Comparison of ENCODE assay signal across 14 cellular contexts in genomic region chr12:5586201-5586600, GRCh38.
DNase-seq lines count a peak whose midpoint lies in the region; ATAC-seq, FAIRE-seq and TF ChIP-seq lines count a peak whose summit lies in the region.
"Had no signal": no experiment of that assay in that cellular context is flagged by ENCODE, and none has a peak within 500 bp of the region (broad histone marks: within the 10 kb centered on the region; RNA-seq: fewer than 3 reads in every experiment).

No MANE protein-coding gene starts in this region.

- WGBS in endodermal cell (ENCODE audit: insufficient coverage in 1 of 2, insufficient read length in 1 of 2), 2 experiments = 70 to 79% methylated on average over 4 of the region's 4 CpGs
- 37 to 40% methylated on average over 4 of the region's 4 CpGs for WGBS in pancreas, 2 donors
- WGBS in spleen, 5 donors = 65 to 84% (median 70%) methylated on average over 4 of the region's 4 CpGs

- intact Hi-C loops in pancreas (cut with DNase I) = no loop called here
- intact Hi-C loops in spleen (cut with DNase I; ENCODE audit: low total_unique reads) = no loop called here

- H3K36me3 ChIP-seq in endodermal cell (ENCODE audit: control insufficient read depth, insufficient read depth, low read length) (no peaks in the 10 kb centered on the region), pancreas (no peaks in the 10 kb centered on the region), spleen (no peaks in the 10 kb centered on the region)

- H3K9me3 ChIP-seq in endodermal cell (ENCODE audit: control insufficient read depth, low read length) (no peaks in the 10 kb centered on the region), pancreas (no peaks in the 10 kb centered on the region), spleen (no peaks in the 10 kb centered on the region)

- H3K27ac ChIP-seq in endodermal cell (ENCODE audit: low read depth, low read length) (no peak overlapping the region), pancreas (no peak overlapping the region), spleen (no peak overlapping the region)

- H3K4me3 ChIP-seq in endodermal cell (ENCODE audit: low read length) (no peak overlapping the region), pancreas (no peak overlapping the region), spleen (no peak overlapping the region)

- H3K36me3 Mint-ChIP-seq in endodermal cell (ENCODE audit: low read depth) = peaks cover 17% of the 10 kb centered on the region
- no peaks in the 10 kb centered on the region for H3K36me3 Mint-ChIP-seq in effector memory CD8-positive, alpha-beta T cell (ENCODE audit: insufficient read depth)
- H3K36me3 Mint-ChIP-seq: CD8-positive, alpha-beta T cell had no signal

- peaks cover 43% of the 10 kb centered on the region for H3K4me1 Mint-ChIP-seq in endodermal cell
- no peaks in the 10 kb centered on the region for H3K4me1 Mint-ChIP-seq in effector memory CD8-positive, alpha-beta T cell (ENCODE audit: low read depth in 2 of 2)
- H3K4me1 Mint-ChIP-seq: activated CD4-positive, alpha-beta T cell treated with anti-CD3 and anti-CD28 coated beads for 36 hours; activated T-helper 17 cell treated with anti-CD3 and anti-CD28 coated beads, Interleukin-2, amount 50 U/mL, for 72 hours had no signal

- no peak overlapping the region for H3K4me3 Mint-ChIP-seq in endodermal cell
- no peak overlapping the region for H3K4me3 Mint-ChIP-seq in effector memory CD8-positive, alpha-beta T cell
- H3K4me3 Mint-ChIP-seq: activated CD4-positive, alpha-beta T cell treated with anti-CD3 and anti-CD28 coated beads for 36 hours; activated T-helper 17 cell treated with anti-CD3 and anti-CD28 coated beads, Interleukin-2, amount 50 U/mL, for 72 hours; CD8-positive, alpha-beta T cell had no signal

- FAIRE-seq in pancreas (lab: Jason Lieb, UNC) = no peak

- no peak overlapping the region for H3K9ac ChIP-seq in endodermal cell (ENCODE audit: extremely low read depth, low read length, poor library complexity, severe bottlenecking)

- H3K27me3 Mint-ChIP-seq in endodermal cell (ENCODE audit: insufficient read depth) = no peaks in the 10 kb centered on the region
- H3K27me3 Mint-ChIP-seq in effector memory CD8-positive, alpha-beta T cell = peaks cover 19 to 38% of the 10 kb centered on the region in 2 donors
- H3K27me3 Mint-ChIP-seq: activated T-helper 17 cell treated with anti-CD3 and anti-CD28 coated beads, Interleukin-2, amount 50 U/mL, for 72 hours had no signal

- ATAC-seq in pancreas (no peak), GM18519 (IDR thresholded peaks at IDR 0.05; ENCODE audit: low FRiP score, unreplicated experiment) (no peak)
- no peak for ATAC-seq in effector memory CD8-positive, alpha-beta T cell (replicated peaks)
- ATAC-seq: activated CD4-positive, alpha-beta T cell treated with anti-CD3 and anti-CD28 coated beads for 36 hours; activated T-helper 17 cell treated with anti-CD3 and anti-CD28 coated beads, Interleukin-2, amount 50 U/mL, for 72 hours; CD8-positive, alpha-beta T cell had no signal

- peak overlapping the region; percentile 50 for H3K27ac Mint-ChIP-seq in endodermal cell
- no peak overlapping the region for H3K27ac Mint-ChIP-seq in effector memory CD8-positive, alpha-beta T cell
- H3K27ac Mint-ChIP-seq: activated CD4-positive, alpha-beta T cell treated with anti-CD3 and anti-CD28 coated beads for 36 hours; activated T-helper 17 cell treated with anti-CD3 and anti-CD28 coated beads, Interleukin-2, amount 50 U/mL, for 72 hours; CD8-positive, alpha-beta T cell had no signal

- TF ChIP-seq POLR2A in spleen (IDR thresholded peaks at IDR 0.05) = no peak

- H3K4me1 ChIP-seq in endodermal cell (ENCODE audit: control insufficient read depth, insufficient read depth, low read length) (peaks cover 16% of the 10 kb centered on the region), pancreas (no peaks in the 10 kb centered on the region), spleen (no peaks in the 10 kb centered on the region)

- no peaks in the 10 kb centered on the region for H3K9me3 Mint-ChIP-seq in endodermal cell
- H3K9me3 Mint-ChIP-seq in effector memory CD8-positive, alpha-beta T cell = no peaks in the 10 kb centered on the region
- H3K9me3 Mint-ChIP-seq: activated T-helper 17 cell treated with anti-CD3 and anti-CD28 coated beads, Interleukin-2, amount 50 U/mL, for 72 hours; CD8-positive, alpha-beta T cell had no signal

- DNase-seq in DMS53 treated with DMSO at 0.1 percent for 48 hours (lab: John Stamatoyannopoulos, UW; ENCODE audit: unreplicated experiment) (peak; percentile 100), M059J (ENCODE audit: low read depth) (peak; percentile 78), endodermal cell (no peak), mucosa of gallbladder (ENCODE audit: low spot score) (peak; percentile 30), pancreas (no peak), spleen (no peak)
- DNase-seq in effector memory CD8-positive, alpha-beta T cell = no peak
- DNase-seq: activated CD4-positive, alpha-beta T cell treated with anti-CD3 and anti-CD28 coated beads for 36 hours; caudate nucleus; CD8-positive, alpha-beta T cell; NCI-H446; nucleus accumbens had no signal

- H3K27me3 ChIP-seq in endodermal cell (ENCODE audit: control insufficient read depth, insufficient read depth, low read length, poor library complexity, severe bottlenecking) (no peaks in the 10 kb centered on the region), pancreas (no peaks in the 10 kb centered on the region), spleen (replicated peaks in 1 of 7) (peaks cover 0 to 7% (median 0%) of the 10 kb centered on the region in 7 donors)

- TF ChIP-seq CTCF in endodermal cell (conservative IDR thresholded peaks at IDR 0.05) = no peak
- TF ChIP-seq CTCF in pancreas (IDR thresholded peaks at IDR 0.05) = no peak
- TF ChIP-seq CTCF in spleen (IDR thresholded peaks at IDR 0.05 in 8 of 11, conservative IDR thresholded peaks at IDR 0.05 in 3 of 11) = no peak

Comparison
In these comparisons a context has a peak if more than half of its experiments do, and no peak if none do; other contexts are left out.
1. DNase-seq: peak in DMS53 treated with DMSO at 0.1 percent for 48 hours (single experiment), M059J (single experiment) and mucosa of gallbladder (single experiment); none in endodermal cell (single experiment), pancreas (0 of 6), spleen (single experiment) and effector memory CD8-positive, alpha-beta T cell (0 of 3).